Comparison of ENCODE assay signal across 14 cellular contexts in the genomic region with DNA sequence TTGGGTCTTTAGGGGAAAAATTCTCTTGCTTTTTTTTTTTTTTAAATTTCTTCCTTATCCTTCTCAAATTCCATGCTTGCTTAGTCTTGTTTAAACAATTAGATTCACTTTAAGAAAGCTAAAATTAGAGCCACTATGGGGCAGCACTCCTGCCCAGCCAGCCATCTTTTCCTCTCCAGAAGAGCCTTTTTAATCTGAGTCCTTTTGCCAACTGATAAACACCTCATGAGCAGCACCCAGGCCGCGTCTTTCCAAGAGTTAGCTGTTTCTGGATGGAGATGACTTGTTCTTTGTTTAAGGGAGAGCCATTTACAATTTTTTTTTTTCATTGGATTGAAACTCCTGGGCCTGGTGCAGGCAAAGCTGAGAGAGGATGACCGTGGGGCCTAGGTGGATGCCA. TPM values are rescaled to one million over a fixed set of nuclear protein-coding genes. Genes with fewer than 3 reads are reported as not detected.
DNase-seq lines count a peak whose midpoint lies in the region; TF ChIP-seq lines count a peak whose summit lies in the region.
"Had no signal": no experiment of that assay in that cellular context is flagged by ENCODE, and none has a peak within 500 bp of the region (broad histone marks: within the 10 kb centered on the region; RNA-seq: fewer than 3 reads in every experiment).

No MANE protein-coding gene starts in this region.

- no peaks in the 10 kb centered on the region for H3K27me3 ChIP-seq in neural progenitor cell

- no peaks in the 10 kb centered on the region for H3K79me2 ChIP-seq in neural progenitor cell (ENCODE audit: low read depth)

- H3K36me3 Mint-ChIP-seq in neural progenitor cell (no peaks in the 10 kb centered on the region), CD14-positive monocyte (no peaks in the 10 kb centered on the region)
- H3K36me3 Mint-ChIP-seq: brain, IgD-negative memory B cell had no signal

- peaks cover 1% of the 10 kb centered on the region for H3K9me3 Mint-ChIP-seq in neural progenitor cell
- peaks cover 0 to 5% (median 0%) of the 10 kb centered on the region in 7 donors for H3K9me3 Mint-ChIP-seq in CD14-positive monocyte
- H3K9me3 Mint-ChIP-seq: activated T-helper 2 cell treated with anti-CD3 and anti-CD28 coated beads, Interferon-gamma antibody, Interleukin-2, Interleukin-4, amounts not matched to agents 10 μg/mL and 5 μg/mL and 100 μg/mL, durations not matched to agents 14 hours and 24 hours and 36 hours; IgD-negative memory B cell had no signal

- H3K27me3 Mint-ChIP-seq in neural progenitor cell (ENCODE audit: insufficient read depth, low read depth) (peaks cover 4% of the 10 kb centered on the region), CD14-positive monocyte (ENCODE audit: low read depth in 3 of 3) (peaks cover 10 to 23% (median 11%) of the 10 kb centered on the region in 3 donors)

- H3K4me2 ChIP-seq in neural progenitor cell, result no peak overlapping the region

- peak overlapping the region; percentile 22 for H2AFZ ChIP-seq in neural progenitor cell (replicated peaks)

- H3K4me1 Mint-ChIP-seq in neural progenitor cell, result peaks cover 5% of the 10 kb centered on the region
- peaks cover 5% of the 10 kb centered on the region for H3K4me1 Mint-ChIP-seq in CD14-positive monocyte

- TF ChIP-seq CTCF in fibroblast of mammary gland (conservative IDR thresholded peaks at IDR 0.05; ENCODE audit: control insufficient read depth, insufficient read depth, low read depth, low read length) (peak; percentile 20), neural progenitor cell (IDR thresholded peaks at IDR 0.05) (peak; percentile 16), CD14-positive monocyte (IDR thresholded peaks at IDR 0.05) (no peak)

- no peak overlapping the region for H3K9ac ChIP-seq in neural progenitor cell

- intact Hi-C loops in CD14-positive monocyte (cut with micrococcal nuclease), result loop anchor here in 1 of 2 donors (5.0 kb wide), 1 partner anchor 455 kb away; no protein-coding TSS in a partner anchor

- no peaks in the 10 kb centered on the region for H4K20me1 ChIP-seq in neural progenitor cell (ENCODE audit: low read depth)

- H3K4me1 ChIP-seq in neural progenitor cell, result no peaks in the 10 kb centered on the region

- no peaks in the 10 kb centered on the region for H3F3A ChIP-seq in neural progenitor cell (ENCODE audit: low read depth)

- no peaks in the 10 kb centered on the region for H3K36me3 ChIP-seq in neural progenitor cell

- no peak overlapping the region for H3K4me3 ChIP-seq in fibroblast of mammary gland (ENCODE audit: control insufficient read depth, low read depth, low read length)
- H3K4me3 ChIP-seq in neural progenitor cell, result no peak overlapping the region

- no peaks in the 10 kb centered on the region for H3K9me3 ChIP-seq in neural progenitor cell (ENCODE audit: low read depth)

- no peak overlapping the region for H3K27ac ChIP-seq in neural progenitor cell

- H3K27ac Mint-ChIP-seq in neural progenitor cell, result no peak overlapping the region
- no peak overlapping the region for H3K27ac Mint-ChIP-seq in CD14-positive monocyte
- H3K27ac Mint-ChIP-seq: activated T-helper 2 cell treated with anti-CD3 and anti-CD28 coated beads, Interferon-gamma antibody, Interleukin-2, Interleukin-4, amounts not matched to agents 10 μg/mL and 5 μg/mL and 100 μg/mL, durations not matched to agents 14 hours and 24 hours and 36 hours; IgD-negative memory B cell had no signal

- peak; percentile 51 for DNase-seq in DMS79 treated with DMSO at 0.1 percent for 48 hours (lab: John Stamatoyannopoulos, UW)
- no peak for DNase-seq in DMS79 (lab: John Stamatoyannopoulos, UW)
- DNase-seq in OCI-M1 (lab: John Stamatoyannopoulos, UW), result peak; percentile 11
- peak; percentile 27 for DNase-seq in fibroblast of mammary gland (ENCODE audit: low read depth)
- no peak for DNase-seq in neural progenitor cell (ENCODE audit: low spot score)
- DNase-seq in CD14-positive monocyte (ENCODE audit: low spot score), result no peak
- no peak for DNase-seq in NCI-H2081 (lab: John Stamatoyannopoulos, UW)
- DNase-seq in middle frontal gyrus (ENCODE audit: extremely low spot score, low spot score), result no peak
- DNase-seq: activated CD4-positive, alpha-beta T cell treated with anti-CD3 and anti-CD28 coated beads, Interleukin-2, amount 50 U/mL, for 48 hours; stimulated activated naive CD8-positive, alpha-beta T cell treated with anti-CD3 and anti-CD28 coated beads, Interleukin-15, Interleukin-2, amounts not matched to agents 100 U/mL and 50 U/mL, for 24 hours; T1000 had no signal

- H3K4me3 Mint-ChIP-seq in neural progenitor cell (no peak overlapping the region), CD14-positive monocyte (no peak overlapping the region)
- H3K4me3 Mint-ChIP-seq: brain, IgD-negative memory B cell had no signal

RNA-seq across cellular contexts. Expression of a gene that starts 53.3 kb away (rescaled TPM):
- total RNA-seq in neural progenitor cell (ENCODE audit: low replicate concordance), result 19.0 and 19.7 TPM in 2 replicates
- polyA plus RNA-seq in CD14-positive monocyte, result 10 to 100 TPM; 16.7 to 20.6 TPM

Comparison
In these comparisons a context has a peak if more than half of its experiments do, and no peak if none do; other contexts are left out.
1. DNase-seq: peak in DMS79 treated with DMSO at 0.1 percent for 48 hours (single experiment), OCI-M1 (single experiment) and fibroblast of mammary gland (single experiment); none in DMS79 (single experiment), neural progenitor cell (single experiment), CD14-positive monocyte (single experiment), NCI-H2081 (0 of 2) and middle frontal gyrus (single experiment).